In genomic region chr10:77836299-77836820, GRCh38 we compare ENCODE assay signal across 8 cellular contexts.
DNase-seq lines count a peak whose midpoint lies in the region; ATAC-seq and TF ChIP-seq lines count a peak whose summit lies in the region.

No MANE protein-coding gene starts in this region.

- ATAC-seq in HG02642 (IDR thresholded peaks at IDR 0.05; ENCODE audit: poor library complexity, unreplicated experiment) (peak; percentile 62), GM18907 (IDR thresholded peaks at IDR 0.05; ENCODE audit: unreplicated experiment) (no peak)

- peak overlapping the region; percentile 80 to 95 (median 90) for H3K27ac Mint-ChIP-seq in CD14-positive monocyte

- TF ChIP-seq CTCF in CD14-positive monocyte (IDR thresholded peaks at IDR 0.05) = no peak

- peaks cover 0 to 1% (median 0%) of the 10 kb centered on the region in 7 donors for H3K9me3 Mint-ChIP-seq in CD14-positive monocyte

- H3K36me3 Mint-ChIP-seq in CD14-positive monocyte = no peaks in the 10 kb centered on the region

- intact Hi-C loops in CD14-positive monocyte (cut with micrococcal nuclease) = no loop called here

- peak; percentile 86 for DNase-seq in CD14-positive monocyte (ENCODE audit: low spot score)
- DNase-seq in OCI-M2 (lab: John Stamatoyannopoulos, UW; ENCODE audit: unreplicated experiment) = peak; percentile 1
- peak; percentile 68 for DNase-seq in activated gamma-delta T cell treated with Interleukin-2 at 50 U/mL for 16 hours
- peak; percentile 85 for DNase-seq in hepatic stellate cell (ENCODE audit: low spot score)
- peak; percentile 54 for DNase-seq in stimulated activated CD4-positive, alpha-beta T cell treated with anti-CD3 and anti-CD28 coated beads, Interleukin-4, amount 100 ng/mL, for 1 hour
- DNase-seq in GM03348 (ENCODE audit: low spot score) = no peak

- peak overlapping the region; percentile 29 to 79 for H3K4me3 Mint-ChIP-seq in CD14-positive monocyte

- H3K4me1 Mint-ChIP-seq in CD14-positive monocyte = peaks cover 8% of the 10 kb centered on the region

- peaks cover 0 to 5% (median 0%) of the 10 kb centered on the region in 3 donors for H3K27me3 Mint-ChIP-seq in CD14-positive monocyte (ENCODE audit: low read depth in 3 of 3)
